In the genomic region with DNA sequence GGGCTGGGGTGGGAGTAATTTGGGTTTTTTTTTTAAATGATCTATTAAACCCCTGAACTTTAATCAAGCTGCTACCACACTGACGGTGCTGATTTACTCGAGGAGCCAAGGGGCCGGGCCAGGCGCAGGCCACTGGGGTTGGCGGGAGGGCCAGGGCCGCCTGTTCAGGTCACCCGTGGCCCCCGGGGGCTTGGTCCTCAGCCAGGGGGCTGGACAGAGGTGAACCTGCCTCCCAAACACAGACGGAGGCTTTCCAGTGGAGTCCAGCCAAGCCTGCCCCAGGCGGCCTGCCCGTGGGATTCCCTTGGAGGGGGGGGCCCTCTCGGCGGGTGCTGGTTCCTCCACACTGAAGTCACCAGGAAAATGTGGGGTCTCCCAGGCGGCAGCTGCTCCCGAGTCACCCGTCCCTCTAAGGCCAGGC, we compare ENCODE assay signal across 15 cellular contexts.
A peak's percentile ranks its signal among the peaks of the same experiment; 100 is the strongest.
DNase-seq lines count a peak whose midpoint lies in the region; ATAC-seq and TF ChIP-seq lines count a peak whose summit lies in the region.
"Had no signal": no experiment of that assay in that cellular context is flagged by ENCODE, and none has a peak within 500 bp of the region (broad histone marks: within the 10 kb centered on the region; RNA-seq: fewer than 3 reads in every experiment).

No MANE protein-coding gene starts in this region.

- H3K27ac ChIP-seq in psoas muscle: peak overlapping the region; percentile 50
- H3K27ac ChIP-seq: A549, epithelial cell of prostate, RWPE1 had no signal

- 8 to 15% (median 12%) methylated on average over 16 of the region's 16 CpGs for WGBS in psoas muscle, 3 donors

- peaks cover 0 to 5% (median 0%) of the 10 kb centered on the region in 3 donors for H3K27me3 ChIP-seq in psoas muscle (ENCODE audit: insufficient read depth in 3 of 3, low read length in 2 of 3)

- H3K36me3 ChIP-seq in psoas muscle (ENCODE audit: insufficient read depth in 1 of 2, low read depth in 1 of 2): no peaks in the 10 kb centered on the region

- H3K4me1 ChIP-seq in psoas muscle: peaks cover 8% of the 10 kb centered on the region
- H3K4me1 ChIP-seq: A549 had no signal

- ATAC-seq in Right ventricle myocardium inferior (peak; percentile 51), left ventricle myocardium superior (peak; percentile 70), psoas muscle (peak; percentile 13 to 73 (median 62)), HG03469 (IDR thresholded peaks at IDR 0.05; ENCODE audit: unreplicated experiment) (no peak), left lobe of liver (no peak), T-cell (replicated peaks in 1 of 4) (no peak)
- ATAC-seq: A549; naive thymus-derived CD8-positive, alpha-beta T cell had no signal

- intact Hi-C loops in Right ventricle myocardium inferior (cut with DNase I): no loop called here
- intact Hi-C loops in cardiac septum (cut with DNase I): no loop called here
- intact Hi-C loops in left ventricle myocardium superior (cut with micrococcal nuclease): no loop called here
- intact Hi-C loops in psoas muscle (cut with DNase I): no loop called here

- POLR2A ChIA-PET in T-cell (lab: Charles Lee): no interaction called here

- no peaks in the 10 kb centered on the region for H3K4me1 Mint-ChIP-seq in T-cell

- peak overlapping the region; percentile 55 for H3K4me3 ChIP-seq in psoas muscle
- H3K4me3 ChIP-seq: A549 had no signal

- H3K27me3 Mint-ChIP-seq in T-cell: peaks cover 0 to 5% of the 10 kb centered on the region in 2 donors

- TF ChIP-seq CTCF in psoas muscle (IDR thresholded peaks at IDR 0.05): no peak

- no peaks in the 10 kb centered on the region for H3K9me3 Mint-ChIP-seq in T-cell
- H3K9me3 Mint-ChIP-seq: naive thymus-derived CD8-positive, alpha-beta T cell had no signal

- H3K4me3 Mint-ChIP-seq in T-cell: no peak overlapping the region

- CTCF ChIA-PET in T-cell (lab: Charles Lee): no interaction called here

- no peak for DNase-seq in Right ventricle myocardium inferior (ENCODE audit: missing footprints)
- DNase-seq in cardiac septum (ENCODE audit: low spot score): no peak
- DNase-seq in left ventricle myocardium superior: peak; percentile 62
- peak; percentile 55 to 66 for DNase-seq in psoas muscle
- no peak for DNase-seq in NCI-H774 (lab: John Stamatoyannopoulos, UW)
- no peak for DNase-seq in left lobe of liver (ENCODE audit: low spot score)
- DNase-seq in T-cell: no peak
- DNase-seq: activated T-cell treated with anti-CD3 and anti-CD28 coated beads, Interleukin-2, amount 50 U/mL, for 1 hour; DND-41; naive thymus-derived CD8-positive, alpha-beta T cell; stimulated activated CD4-positive, alpha-beta T cell treated with anti-CD3 and anti-CD28 coated beads, Interleukin-2, amount 100 ng/mL, for 24 hours had no signal

- no peaks in the 10 kb centered on the region for H3K36me3 Mint-ChIP-seq in T-cell
- H3K36me3 Mint-ChIP-seq: naive thymus-derived CD8-positive, alpha-beta T cell had no signal

- no peaks in the 10 kb centered on the region for H3K9me3 ChIP-seq in psoas muscle
- H3K9me3 ChIP-seq: A549 had no signal

- no peak overlapping the region for H3K27ac Mint-ChIP-seq in T-cell
- H3K27ac Mint-ChIP-seq: naive thymus-derived CD8-positive, alpha-beta T cell had no signal

Comparison
In these comparisons a context has a peak if more than half of its experiments do, and no peak if none do; other contexts are left out.
1. DNase-seq: peak in left ventricle myocardium superior (single experiment) and psoas muscle (2 of 2); none in Right ventricle myocardium inferior (single experiment), cardiac septum (single experiment), NCI-H774 (single experiment), left lobe of liver (single experiment) and T-cell (0 of 34).
2. ATAC-seq: peak in Right ventricle myocardium inferior (single experiment), left ventricle myocardium superior (single experiment) and psoas muscle (4 of 4); none in HG03469 (single experiment), left lobe of liver (single experiment) and T-cell (0 of 4).